In genomic region chr17:74749262-74750038, GRCh38 we compare ENCODE assay signal across 7 cellular contexts. TPM values are rescaled to one million over a fixed set of nuclear protein-coding genes. Genes with fewer than 3 reads are reported as not detected.
DNase-seq lines count a peak whose midpoint lies in the region; ATAC-seq and TF ChIP-seq lines count a peak whose summit lies in the region.

No MANE protein-coding gene starts in this region.

- no peaks in the 10 kb centered on the region for H3K9me3 ChIP-seq in neural cell (ENCODE audit: low read length)

- H3K36me3 ChIP-seq in neural cell (ENCODE audit: insufficient read depth, low read length) = no peaks in the 10 kb centered on the region

- TF ChIP-seq EP300 in neural cell (conservative IDR thresholded peaks at IDR 0.05; ENCODE audit: poor library complexity, severe bottlenecking) = no peak

- no peak overlapping the region for H3K27ac ChIP-seq in neural cell (ENCODE audit: low read length)

- ATAC-seq in GM19324 (IDR thresholded peaks at IDR 0.05; ENCODE audit: low FRiP score, unreplicated experiment) = peak; percentile 5
- peak; percentile 3 for ATAC-seq in HG03520 (IDR thresholded peaks at IDR 0.05; ENCODE audit: unreplicated experiment)

- no peak for TF ChIP-seq RAD21 in neural cell (conservative IDR thresholded peaks at IDR 0.05)

- H3K27me3 ChIP-seq in neural cell (ENCODE audit: insufficient read depth, low read depth, low read length) = peaks cover 25% of the 10 kb centered on the region

- H4K20me1 ChIP-seq in neural cell (ENCODE audit: insufficient read depth) = no peaks in the 10 kb centered on the region

- TF ChIP-seq CTCF in epithelial cell of esophagus (IDR thresholded peaks at IDR 0.05; ENCODE audit: insufficient read depth, low read depth, low read length, missing control alignments) = no peak
- TF ChIP-seq CTCF in neural cell (IDR thresholded peaks at IDR 0.05; ENCODE audit: poor library complexity, severe bottlenecking) = peak; percentile 5

- peak overlapping the region; percentile 24 for H3K9ac ChIP-seq in neural cell (ENCODE audit: low read length)

- H2AFZ ChIP-seq in neural cell (ENCODE audit: low read depth, low read length) = no peak overlapping the region

- H3K4me2 ChIP-seq in neural cell (ENCODE audit: low read length) = no peak overlapping the region

- no peaks in the 10 kb centered on the region for H3K79me2 ChIP-seq in neural cell (replicated peaks; ENCODE audit: insufficient read depth, low read length)

- DNase-seq in activated CD4-positive, CD25-positive, alpha-beta regulatory T cell treated with anti-CD3 and anti-CD28 coated beads, Interleukin-2, amount 50 U/mL, for 72 hours = peak; percentile 64
- DNase-seq in epithelial cell of esophagus (ENCODE audit: low read depth) (peak; percentile 47), NCI-H187 (lab: John Stamatoyannopoulos, UW) (no peak), hippocampal formation (lab: John Stamatoyannopoulos, UW) (no peak)

- no peaks in the 10 kb centered on the region for H3F3A ChIP-seq in neural cell (ENCODE audit: insufficient read depth, low read length, poor library complexity, severe bottlenecking)

- H3K9me2 ChIP-seq in neural cell (ENCODE audit: insufficient read depth, low read length) = no peaks in the 10 kb centered on the region

- H3K4me3 ChIP-seq in epithelial cell of esophagus (ENCODE audit: low read length) (peak overlapping the region; percentile 93), neural cell (ENCODE audit: low read length) (peak overlapping the region; percentile 68)

TF ChIP-seq in neural cell, 6 proteins besides CTCF, POLR2A, EP300 and RAD21:
- no peak for TF ChIP-seq EZH2 (IDR thresholded peaks at IDR 0.05; ENCODE audit: borderline replicate concordance, insufficient read depth, low read length, poor library complexity, severe bottlenecking)
- no peak for TF ChIP-seq REST (IDR thresholded peaks at IDR 0.05; ENCODE audit: borderline replicate concordance)
- TF ChIP-seq TAF1 (IDR thresholded peaks at IDR 0.05; ENCODE audit: low read depth) = no peak
- TF ChIP-seq POLR2AphosphoS5 (IDR thresholded peaks at IDR 0.05) = no peak
- no peak for TF ChIP-seq SMC3 (conservative IDR thresholded peaks at IDR 0.05; ENCODE audit: poor library complexity)
- TF ChIP-seq MXI1 (conservative IDR thresholded peaks at IDR 0.05; ENCODE audit: poor library complexity, severe bottlenecking) = no peak

RNA-seq across cellular contexts. Expression of gene NHERF1, which starts 1.0 kb away (rescaled TPM):
- polyA plus RNA-seq in neural cell = 0.51 and 1.3 TPM in 2 replicates
- polyA minus RNA-seq in neural cell = 0.81 and 1.2 TPM in 2 replicates

RNA-seq across cellular contexts. Expression of gene RAB37, which starts 12.4 kb away (rescaled TPM):
- 0.32 TPM in 1 of 2 replicates, not detected in the other for polyA plus RNA-seq in neural cell
- not detected in 2 replicates for polyA minus RNA-seq in neural cell

RNA-seq across cellular contexts. Expression of gene NAT9, which starts 26.7 kb away (rescaled TPM):
- polyA plus RNA-seq in neural cell = 232 and 243 TPM in 2 replicates
- polyA minus RNA-seq in neural cell = 34.1 and 35.2 TPM in 2 replicates

RNA-seq across cellular contexts. Expression of gene CD300LF, which starts 36.7 kb away (rescaled TPM):
- not detected in 2 replicates for polyA plus RNA-seq in neural cell
- polyA minus RNA-seq in neural cell = not detected in 2 replicates

Comparison
In these comparisons a context has a peak if more than half of its experiments do, and no peak if none do; other contexts are left out.
1. DNase-seq: peak in activated CD4-positive, CD25-positive, alpha-beta regulatory T cell treated with anti-CD3 and anti-CD28 coated beads, Interleukin-2, amount 50 U/mL, for 72 hours (single experiment) and epithelial cell of esophagus (single experiment); none in NCI-H187 (0 of 2) and hippocampal formation (0 of 2).